6 cellular contexts compared by ENCODE assay signal in the genomic region with DNA sequence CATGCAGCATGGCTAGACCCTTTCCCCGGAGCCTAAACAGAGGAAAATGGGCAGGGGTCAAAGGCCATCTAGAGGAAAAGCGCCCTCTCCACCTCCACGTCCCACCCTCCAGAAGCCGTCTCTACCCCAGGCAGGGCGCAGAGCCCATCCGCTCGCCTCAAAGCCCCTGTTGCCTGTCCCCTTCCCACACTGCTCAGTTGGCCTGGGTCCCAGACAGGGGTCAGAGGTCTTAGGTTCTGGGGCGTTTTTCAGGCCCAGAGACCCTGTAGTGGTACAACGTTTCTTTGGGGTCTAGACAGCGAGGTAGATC. TPM values are rescaled to one million over a fixed set of nuclear protein-coding genes. Genes with fewer than 3 reads are reported as not detected.
DNase-seq lines count a peak whose midpoint lies in the region; ATAC-seq and TF ChIP-seq lines count a peak whose summit lies in the region.

No MANE protein-coding gene starts in this region.

- peak; percentile 46 for TF ChIP-seq POLR2A in transverse colon (IDR thresholded peaks at IDR 0.05)

- CTCF ChIA-PET in RWPE1 (lab: Yijun Ruan, JAX): no interaction called here

- TF ChIP-seq CTCF in RWPE1 (conservative IDR thresholded peaks at IDR 0.05; ENCODE audit: low read depth): no peak
- no peak for TF ChIP-seq CTCF in right atrium auricular region (IDR thresholded peaks at IDR 0.05)
- no peak for TF ChIP-seq CTCF in transverse colon (IDR thresholded peaks at IDR 0.05)

- H3K4me3 ChIP-seq in right atrium auricular region (peak overlapping the region; percentile 50 to 74), transverse colon (peak overlapping the region; percentile 29 to 83 (median 46))

- H3K36me3 ChIP-seq in right atrium auricular region (no peaks in the 10 kb centered on the region), transverse colon (no peaks in the 10 kb centered on the region)

- H3K27ac ChIP-seq in RWPE1 (peak overlapping the region; percentile 96), right atrium auricular region (peak overlapping the region; percentile 98 to 99), transverse colon (peak overlapping the region; percentile 92 to 99 (median 96))

- in situ Hi-C loops in transverse colon (cut with MboI; ENCODE audit: low pct_ligation_motif_present in 1 of 4, low pct_unique_long_range_greater_than_20kb in 1 of 4, low sequenced_read_pairs in 3 of 4): no loop called here

- WGBS in transverse colon (ENCODE audit: low coverage in 1 of 2), 2 donors: 5% methylated on average over 10 of the region's 10 CpGs; no CpG with 5 or more reads in 1 of the 2 donors

- H3K9me3 ChIP-seq in right atrium auricular region (no peaks in the 10 kb centered on the region), transverse colon (no peaks in the 10 kb centered on the region)

- intact Hi-C loops in transverse colon (cut with DNase I; ENCODE audit: low total_unique reads): loop anchor here (10.0 kb wide), 1 partner anchor 259 kb away; no protein-coding TSS in a partner anchor

- H3K4me1 ChIP-seq in right atrium auricular region (peaks cover 0 to 6% of the 10 kb centered on the region in 2 donors), transverse colon (peaks cover 3 to 19% (median 13%) of the 10 kb centered on the region in 4 donors)

- TF ChIP-seq EP300 in transverse colon (IDR thresholded peaks at IDR 0.05; ENCODE audit: low read depth): no peak

- POLR2A ChIA-PET in RWPE1 (lab: Yijun Ruan, JAX; ENCODE audit: low non-redundant PET): interaction anchor here (0.5 to 0.8 kb wide), 2 partner anchors 24 to 27 kb away, joined by 3 read pairs; no protein-coding TSS in a partner anchor

- ATAC-seq in activated CD4-positive, CD25-positive, alpha-beta regulatory T cell treated with anti-CD3 and anti-CD28 coated beads, Interleukin-2, amount 50 U/mL, for 24 hours: peak; percentile 1 to 5

- DNase-seq in activated CD4-positive, CD25-positive, alpha-beta regulatory T cell treated with anti-CD3 and anti-CD28 coated beads, Interleukin-2, amount 50 U/mL, for 72 hours: no peak
- DNase-seq in RWPE1 (ENCODE audit: low spot score): no peak
- DNase-seq in right atrium auricular region (ENCODE audit: low spot score): peak; percentile 58
- DNase-seq in transverse colon: no peak
- DNase-seq in T1000 (lab: John Stamatoyannopoulos, UW): no peak

- H3K27me3 ChIP-seq in right atrium auricular region (no peaks in the 10 kb centered on the region), transverse colon (no peaks in the 10 kb centered on the region)

RNA-seq across cellular contexts. Expression of a gene that starts 0.3 kb away (rescaled TPM):
- 10 to 100 TPM; 20.4 to 43.8 TPM for total RNA-seq in right atrium auricular region
- total RNA-seq in transverse colon: 10 to 100 TPM in 3 of 4 donors, 1 to 10 TPM in 1; 9.1 to 27.7 (median 15.2) TPM

RNA-seq across cellular contexts. Expression of a gene that starts 0.7 kb away (rescaled TPM):
- total RNA-seq in right atrium auricular region: not detected
- not detected for total RNA-seq in transverse colon

RNA-seq across cellular contexts. Expression of a gene that starts 27.9 kb away (rescaled TPM):
- total RNA-seq in right atrium auricular region (10 to 100 TPM; 74.1 to 82.0 TPM), transverse colon (100 to 1,000 TPM in 3 of 4 donors, 10 to 100 TPM in 1; 80.6 to 146 (median 120) TPM)

RNA-seq across cellular contexts. Expression of a gene that starts 30.0 kb away (rescaled TPM):
- total RNA-seq in right atrium auricular region: under 1 TPM; 0.31 to 0.33 TPM
- 1 to 10 TPM in 1 of 4 donors, under 1 TPM in 2, not detected in 1; 0.32 to 3.8 (median 0.41) TPM for total RNA-seq in transverse colon

RNA-seq across cellular contexts. Expression of a gene that starts 38.1 kb away (rescaled TPM):
- total RNA-seq in right atrium auricular region: 10 to 100 TPM; 16.9 to 95.9 TPM
- 10 to 100 TPM in 3 of 4 donors, 1 to 10 TPM in 1; 5.2 to 14.3 (median 12.0) TPM for total RNA-seq in transverse colon
